Comparison of ENCODE assay signal across 16 cellular contexts in the genomic region with DNA sequence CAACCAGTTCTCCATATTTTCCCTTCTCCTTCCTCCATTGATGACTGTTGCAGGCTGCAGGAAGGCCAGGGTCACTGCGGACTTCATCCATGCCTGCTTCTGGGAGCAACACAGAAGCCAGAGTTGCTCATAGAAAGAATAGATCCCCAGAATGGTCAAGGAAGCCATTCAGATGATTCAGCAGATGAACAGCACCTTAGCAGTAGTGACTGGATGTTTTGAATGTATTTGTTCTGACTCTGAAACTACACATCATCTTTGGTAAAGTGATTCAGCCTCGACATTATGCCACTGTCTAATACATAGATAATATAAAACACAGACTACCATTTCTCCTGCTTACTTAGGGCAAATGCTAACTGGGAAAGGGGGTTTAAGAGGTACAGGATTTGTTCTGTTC.
DNase-seq lines count a peak whose midpoint lies in the region; ATAC-seq and TF ChIP-seq lines count a peak whose summit lies in the region.
"Had no signal": no experiment of that assay in that cellular context is flagged by ENCODE, and none has a peak within 500 bp of the region (broad histone marks: within the 10 kb centered on the region; RNA-seq: fewer than 3 reads in every experiment).

No MANE protein-coding gene starts in this region.

- peak overlapping the region; percentile 71 for H3K4me2 ChIP-seq in osteoblast (ENCODE audit: insufficient read depth, low read length)

- ATAC-seq in GM18867 (IDR thresholded peaks at IDR 0.05; ENCODE audit: unreplicated experiment): no peak
- ATAC-seq: HepG2 had no signal

- TF ChIP-seq CTCF in epithelial cell of proximal tubule (conservative IDR thresholded peaks at IDR 0.05; ENCODE audit: low read depth, low read length): no peak
- TF ChIP-seq CTCF in osteoblast (IDR thresholded peaks at IDR 0.05; ENCODE audit: extremely low read depth, low read depth, low read length): no peak

- no peaks in the 10 kb centered on the region for H3K9me3 ChIP-seq in osteoblast (ENCODE audit: low read depth, low read length)
- H3K9me3 ChIP-seq in MG63: no peaks in the 10 kb centered on the region

- no peaks in the 10 kb centered on the region for H3K79me2 ChIP-seq in osteoblast (ENCODE audit: insufficient read depth, low read length)

- H3K4me3 ChIP-seq in epithelial cell of proximal tubule (ENCODE audit: low read depth, low read length): no peak overlapping the region
- peak overlapping the region; percentile 22 for H3K4me3 ChIP-seq in osteoblast (ENCODE audit: insufficient read depth, low read length)
- no peak overlapping the region for H3K4me3 ChIP-seq in MG63

- no peaks in the 10 kb centered on the region for H3K36me3 ChIP-seq in osteoblast (ENCODE audit: insufficient read depth, low read length)
- no peaks in the 10 kb centered on the region for H3K36me3 ChIP-seq in MG63

- H3K4me1 ChIP-seq in osteoblast (ENCODE audit: insufficient read depth, low read length): peaks cover 18% of the 10 kb centered on the region

- H2AFZ ChIP-seq in osteoblast (ENCODE audit: low read length): peak overlapping the region; percentile 81

- DNase-seq in EH (ENCODE audit: low read depth) (peak; percentile 80), RKO (ENCODE audit: low spot score) (peak; percentile 63), epithelial cell of proximal tubule (ENCODE audit: low read depth) (peak; percentile 37), osteoblast (ENCODE audit: insufficient read length, low spot score, missing footprints) (no peak), MG63 (no peak), COLO829 (ENCODE audit: low spot score) (no peak), OCI-M2 (lab: John Stamatoyannopoulos, UW; ENCODE audit: unreplicated experiment) (no peak)
- DNase-seq: activated CD4-positive, alpha-beta T cell treated with anti-CD3 and anti-CD28 coated beads for 4 hours; activated naive CD8-positive, alpha-beta T cell treated with anti-CD3 and anti-CD28 coated beads, Interleukin-2, amount 10 ng/mL, durations not matched to agents 7 days and 5 days; GF-D8; NCI-H1048; NCI-H2227 treated with DMSO at 0.1 percent for 48 hours; stimulated activated CD4-positive, alpha-beta T cell treated with anti-CD3 and anti-CD28 coated beads, Interleukin-4, amount 100 ng/mL, for 1 hour; T-helper 1 cell had no signal

- peak overlapping the region; percentile 95 for H3K27ac ChIP-seq in osteoblast (ENCODE audit: low read depth, low read length)

- no peaks in the 10 kb centered on the region for H3K27me3 ChIP-seq in osteoblast (ENCODE audit: insufficient read depth, low read length)
- H3K27me3 ChIP-seq in MG63: no peaks in the 10 kb centered on the region

- H4K20me1 ChIP-seq in osteoblast (ENCODE audit: insufficient read depth, low read length): no peaks in the 10 kb centered on the region

Comparison
In these comparisons a context has a peak if more than half of its experiments do, and no peak if none do; other contexts are left out.
1. DNase-seq: peak in EH (single experiment), RKO (single experiment) and epithelial cell of proximal tubule (single experiment); none in osteoblast (single experiment), MG63 (single experiment), COLO829 (single experiment) and OCI-M2 (single experiment).